Comparison of ENCODE assay signal across 1 cellular context in the genomic region with DNA sequence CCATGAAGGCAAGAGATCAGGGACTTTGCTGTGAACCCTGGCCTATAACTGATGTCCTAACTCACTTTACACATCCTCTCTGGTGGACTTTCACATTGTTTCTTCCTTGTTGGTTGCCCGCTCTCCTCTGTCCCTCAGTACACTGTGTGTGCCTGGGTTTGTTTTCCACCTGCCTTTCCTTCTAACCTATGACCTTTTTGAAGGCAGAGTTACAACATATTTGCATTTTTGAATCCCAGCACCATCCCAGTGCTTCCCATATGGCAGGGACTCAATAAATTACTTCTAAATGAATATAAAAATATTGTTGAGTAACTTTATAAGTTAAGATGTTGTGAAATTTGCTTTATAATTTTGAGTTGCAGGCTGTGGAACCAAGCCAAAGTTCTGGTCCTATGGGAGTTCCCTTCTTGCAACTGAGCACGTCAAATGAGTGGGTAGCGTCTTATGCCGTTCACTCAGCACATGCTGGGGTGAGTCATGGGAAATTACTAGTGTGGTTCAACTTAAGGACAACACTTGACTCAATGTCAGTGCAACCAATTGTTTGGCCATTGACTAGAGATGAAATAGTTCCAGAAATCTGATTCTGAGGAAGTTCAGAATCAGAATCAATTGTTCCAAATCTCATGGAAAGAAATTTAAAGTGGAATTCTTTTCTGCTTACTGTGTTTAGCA.
TF ChIP-seq lines count a peak whose summit lies in the region.

No MANE protein-coding gene starts in this region.

TF ChIP-seq in IMR-90, 13 proteins besides CTCF, POLR2A, EP300 and RAD21 (continued from another document):
- no peak for TF ChIP-seq CHD1 (IDR thresholded peaks at IDR 0.05; ENCODE audit: low read depth, low read length)
- TF ChIP-seq, protein P1, sequence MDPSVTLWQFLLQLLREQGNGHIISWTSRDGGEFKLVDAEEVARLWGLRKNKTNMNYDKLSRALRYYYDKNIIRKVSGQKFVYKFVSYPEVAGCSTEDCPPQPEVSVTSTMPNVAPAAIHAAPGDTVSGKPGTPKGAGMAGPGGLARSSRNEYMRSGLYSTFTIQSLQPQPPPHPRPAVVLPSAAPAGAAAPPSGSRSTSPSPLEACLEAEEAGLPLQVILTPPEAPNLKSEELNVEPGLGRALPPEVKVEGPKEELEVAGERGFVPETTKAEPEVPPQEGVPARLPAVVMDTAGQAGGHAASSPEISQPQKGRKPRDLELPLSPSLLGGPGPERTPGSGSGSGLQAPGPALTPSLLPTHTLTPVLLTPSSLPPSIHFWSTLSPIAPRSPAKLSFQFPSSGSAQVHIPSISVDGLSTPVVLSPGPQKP (IDR thresholded peaks at IDR 0.05; ENCODE audit: borderline replicate concordance, low read depth, low read length) = no peak
- TF ChIP-seq SMC3 (IDR thresholded peaks at IDR 0.05; ENCODE audit: low read depth, low read length) = no peak
